22 cellular contexts compared by ENCODE assay signal in the genomic region with DNA sequence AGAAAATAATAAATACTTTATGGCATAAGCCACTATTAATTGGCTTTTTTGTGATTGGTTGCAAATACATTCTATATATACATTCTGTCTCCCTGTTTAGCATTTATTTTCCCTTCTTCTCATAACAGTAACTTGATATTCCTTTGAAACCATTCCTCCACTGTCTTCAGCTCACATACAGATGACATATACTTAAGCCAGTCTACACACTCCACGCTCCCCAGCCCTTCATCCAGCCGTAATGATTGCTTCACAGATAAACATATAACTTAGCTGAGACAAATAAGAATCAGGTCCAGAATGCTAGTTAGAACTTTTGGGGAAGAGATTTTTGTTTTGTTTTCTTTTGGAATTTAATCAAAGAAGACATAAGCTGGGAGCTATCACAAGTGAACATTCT.
"Had no signal": no experiment of that assay in that cellular context is flagged by ENCODE, and none has a peak within 500 bp of the region (broad histone marks: within the 10 kb centered on the region; RNA-seq: fewer than 3 reads in every experiment).

No MANE protein-coding gene starts in this region.

- H3K9me3 Mint-ChIP-seq: activated naive CD8-positive, alpha-beta T cell treated with anti-CD3 and anti-CD28 coated beads for 36 hours; memory B cell; nephron progenitor cell had no signal

- H3K4me3 ChIP-seq: gastrocnemius medialis, right lobe of liver, upper lobe of left lung had no signal

- H3K27ac Mint-ChIP-seq: activated naive CD8-positive, alpha-beta T cell treated with anti-CD3 and anti-CD28 coated beads for 36 hours; memory B cell; nephron progenitor cell had no signal

- ATAC-seq: activated T-cell treated with anti-CD3 and anti-CD28 coated beads, Interleukin-2, amount 50 U/mL, for 4 hours; gastrocnemius medialis; left cardiac atrium; right lobe of liver had no signal

- H3K27me3 ChIP-seq: gastrocnemius medialis, right lobe of liver, upper lobe of left lung had no signal

- H3K36me3 ChIP-seq: gastrocnemius medialis, upper lobe of left lung, WERI-Rb-1 had no signal

- H3K4me3 Mint-ChIP-seq: activated naive CD8-positive, alpha-beta T cell treated with anti-CD3 and anti-CD28 coated beads for 36 hours; activated T-cell treated with anti-CD3 and anti-CD28 coated beads, Interleukin-2, amount 50 U/mL, for 4 hours; central memory CD8-positive, alpha-beta T cell; memory B cell; nephron progenitor cell had no signal

- H3K36me3 Mint-ChIP-seq: activated naive CD8-positive, alpha-beta T cell treated with anti-CD3 and anti-CD28 coated beads for 36 hours; memory B cell had no signal

- DNase-seq: activated CD4-positive, alpha-beta T cell treated with anti-CD3 and anti-CD28 coated beads, Interleukin-2, amount 50 U/mL, for 1 hour; activated CD4-positive, CD25-positive, alpha-beta regulatory T cell treated with anti-CD3 and anti-CD28 coated beads, Interleukin-2, amount 50 U/mL, for 72 hours; activated CD8-positive, alpha-beta memory T cell treated with anti-CD3 and anti-CD28 coated beads for 24 hours; activated CD8-positive, alpha-beta memory T cell treated with anti-CD3 and anti-CD28 coated beads, Interleukin-2, amount 50 U/mL, for 4 hours; activated naive CD4-positive, alpha-beta T cell treated with Interleukin-2 at 50 U/mL for 16 hours; activated naive CD8-positive, alpha-beta T cell treated with anti-CD3 and anti-CD28 coated beads for 36 hours; activated T-cell treated with anti-CD3 and anti-CD28 coated beads, Interleukin-2, amount 50 U/mL, for 4 hours; effector memory CD4-positive, alpha-beta T cell; gastrocnemius medialis; hypothalamus; islet precursor cell; left cardiac atrium; nephron progenitor cell; right lobe of liver; small intestine; stimulated activated CD4-positive, alpha-beta T cell treated with anti-CD3 and anti-CD28 coated beads, Interleukin-2, amount 100 ng/mL, for 48 hours; stimulated activated CD8-positive, alpha-beta memory T cell treated with anti-CD3 and anti-CD28 coated beads, Interleukin-4, amount 100 ng/mL, for 48 hours; stimulated activated naive CD4-positive, alpha-beta T cell treated with Interleukin-2 at 50 U/mL for 16 hours; upper lobe of left lung; WERI-Rb-1 had no signal

- H3K9me3 ChIP-seq: gastrocnemius medialis, right lobe of liver, upper lobe of left lung had no signal

- H3K27me3 Mint-ChIP-seq: central memory CD8-positive, alpha-beta T cell; memory B cell had no signal

- H3K4me1 Mint-ChIP-seq: central memory CD8-positive, alpha-beta T cell; memory B cell had no signal

- H3K27ac ChIP-seq: gastrocnemius medialis, right lobe of liver, upper lobe of left lung, WERI-Rb-1 had no signal

- H3K4me1 ChIP-seq: right lobe of liver, upper lobe of left lung had no signal
